ENCODE assay signal across 9 cellular contexts in the genomic region with DNA sequence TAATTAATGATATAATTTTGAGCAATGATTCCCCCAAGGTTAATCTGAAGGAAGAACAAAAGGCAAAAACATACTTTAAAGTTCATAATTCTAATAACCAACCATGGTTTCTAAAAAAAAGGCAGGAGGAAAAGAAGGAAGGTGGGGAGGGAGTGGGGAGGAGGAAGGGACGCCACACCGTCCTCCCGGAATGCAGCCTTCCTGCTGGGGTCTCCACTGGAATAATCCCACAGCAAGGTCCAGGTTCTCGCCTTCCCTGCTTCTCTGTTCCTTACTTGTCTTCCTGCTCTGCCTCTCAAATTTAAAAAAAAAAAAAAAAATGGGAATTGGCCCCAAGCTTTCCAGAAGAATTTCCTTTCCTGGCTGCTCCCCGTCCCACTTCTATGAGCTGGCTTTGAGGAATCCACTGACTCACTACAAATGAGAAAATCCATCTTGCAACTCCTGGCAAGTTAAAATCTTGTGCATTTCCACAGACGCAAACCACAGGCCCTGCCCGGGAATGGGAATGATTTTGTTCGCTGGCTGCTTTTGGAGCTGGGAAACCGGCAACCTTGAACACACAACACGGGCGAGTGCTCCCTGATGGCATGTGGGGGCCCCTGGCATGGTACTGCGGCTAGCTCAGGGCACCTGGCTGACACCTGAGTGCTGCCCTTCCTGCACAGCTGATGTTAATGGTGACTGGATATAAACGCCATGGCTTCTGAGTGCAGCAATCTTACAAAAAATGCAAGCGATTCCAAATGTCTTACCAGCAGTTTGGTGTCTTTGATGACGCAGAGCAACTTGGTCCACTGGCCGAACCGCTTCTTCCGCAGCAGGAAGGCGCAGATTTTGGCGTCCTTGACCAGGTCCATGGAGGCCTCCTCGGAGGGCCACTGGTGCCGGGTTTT.
DNase-seq lines count a peak whose midpoint lies in the region; ATAC-seq and TF ChIP-seq lines count a peak whose summit lies in the region.
"Had no signal": no experiment of that assay in that cellular context is flagged by ENCODE, and none has a peak within 500 bp of the region (broad histone marks: within the 10 kb centered on the region; RNA-seq: fewer than 3 reads in every experiment).

No MANE protein-coding gene starts in this region.

- no peak for TF ChIP-seq CTCF in fibroblast of pulmonary artery (IDR thresholded peaks at IDR 0.05; ENCODE audit: low read length, missing control alignments)
- TF ChIP-seq CTCF in osteoblast (IDR thresholded peaks at IDR 0.05; ENCODE audit: extremely low read depth, low read depth, low read length): no peak

- H3K27ac ChIP-seq in SJSA1 (peak overlapping the region; percentile 98), osteoblast (ENCODE audit: low read depth, low read length) (peak overlapping the region; percentile 94)

- ATAC-seq in GM21390 (IDR thresholded peaks at IDR 0.05; ENCODE audit: unreplicated experiment): no peak
- no peak for ATAC-seq in activated CD4-positive, CD25-positive, alpha-beta regulatory T cell treated with anti-CD3 and anti-CD28 coated beads, Interleukin-2, amount 50 U/mL, for 24 hours

- H3K79me2 ChIP-seq in osteoblast (ENCODE audit: insufficient read depth, low read length): peaks cover 81% of the 10 kb centered on the region

- peaks cover 46% of the 10 kb centered on the region for H3K36me3 ChIP-seq in SJSA1
- peaks cover 76% of the 10 kb centered on the region for H3K36me3 ChIP-seq in osteoblast (ENCODE audit: insufficient read depth, low read length)

- peak overlapping the region; percentile 49 for H3K4me2 ChIP-seq in osteoblast (ENCODE audit: insufficient read depth, low read length)

- DNase-seq in AG08395 (ENCODE audit: low spot score) (peak; percentile 92), SJSA1 (ENCODE audit: low read depth in 1 of 2, low spot score in 2 of 2) (peak; percentile 91 to 97), fibroblast of pulmonary artery (ENCODE audit: low read depth) (peak; percentile 99), osteoblast (ENCODE audit: insufficient read length, low spot score, missing footprints) (peak; percentile 92), HUDEP-2 (lab: John Stamatoyannopoulos, UW; ENCODE audit: unreplicated experiment in 76 of 76) (no peak), NOMO-1 treated with dmso at 0.1 percent for 144 hours (lab: John Stamatoyannopoulos, UW; ENCODE audit: unreplicated experiment) (no peak)
- DNase-seq: naive B cell had no signal

- H2AFZ ChIP-seq in osteoblast (ENCODE audit: low read length): no peak overlapping the region

- H3K4me1 ChIP-seq in SJSA1 (replicated peaks): peaks cover 59% of the 10 kb centered on the region
- peaks cover 72% of the 10 kb centered on the region for H3K4me1 ChIP-seq in osteoblast (ENCODE audit: insufficient read depth, low read length)

- H3K9me3 ChIP-seq in SJSA1 (replicated peaks): no peaks in the 10 kb centered on the region
- no peaks in the 10 kb centered on the region for H3K9me3 ChIP-seq in osteoblast (ENCODE audit: low read depth, low read length)

- H3K27me3 ChIP-seq in SJSA1 (replicated peaks) (no peaks in the 10 kb centered on the region), osteoblast (ENCODE audit: insufficient read depth, low read length) (no peaks in the 10 kb centered on the region)

- 0 out of 2 replicates have a peak overlapping the region, but pooled peaks have one; percentile 3 for H3K4me3 ChIP-seq in SJSA1
- peak overlapping the region; percentile 28 for H3K4me3 ChIP-seq in fibroblast of pulmonary artery (replicated peaks; ENCODE audit: low read depth, low read length)
- H3K4me3 ChIP-seq in osteoblast (ENCODE audit: insufficient read depth, low read length): peak overlapping the region; percentile 24

- no peaks in the 10 kb centered on the region for H4K20me1 ChIP-seq in osteoblast (ENCODE audit: insufficient read depth, low read length)

Comparison
In these comparisons a context has a peak if more than half of its experiments do, and no peak if none do; other contexts are left out.
1. DNase-seq: peak in AG08395 (single experiment), SJSA1 (2 of 2), fibroblast of pulmonary artery (single experiment) and osteoblast (single experiment); none in HUDEP-2 (0 of 76) and NOMO-1 treated with dmso at 0.1 percent for 144 hours (single experiment).
2. Peak in every context shown above with its lines, with median percentiles within 50 percentile points of each other: H3K4me3 ChIP-seq.